ENCODE assay signal across 1 cellular context in the genomic region with DNA sequence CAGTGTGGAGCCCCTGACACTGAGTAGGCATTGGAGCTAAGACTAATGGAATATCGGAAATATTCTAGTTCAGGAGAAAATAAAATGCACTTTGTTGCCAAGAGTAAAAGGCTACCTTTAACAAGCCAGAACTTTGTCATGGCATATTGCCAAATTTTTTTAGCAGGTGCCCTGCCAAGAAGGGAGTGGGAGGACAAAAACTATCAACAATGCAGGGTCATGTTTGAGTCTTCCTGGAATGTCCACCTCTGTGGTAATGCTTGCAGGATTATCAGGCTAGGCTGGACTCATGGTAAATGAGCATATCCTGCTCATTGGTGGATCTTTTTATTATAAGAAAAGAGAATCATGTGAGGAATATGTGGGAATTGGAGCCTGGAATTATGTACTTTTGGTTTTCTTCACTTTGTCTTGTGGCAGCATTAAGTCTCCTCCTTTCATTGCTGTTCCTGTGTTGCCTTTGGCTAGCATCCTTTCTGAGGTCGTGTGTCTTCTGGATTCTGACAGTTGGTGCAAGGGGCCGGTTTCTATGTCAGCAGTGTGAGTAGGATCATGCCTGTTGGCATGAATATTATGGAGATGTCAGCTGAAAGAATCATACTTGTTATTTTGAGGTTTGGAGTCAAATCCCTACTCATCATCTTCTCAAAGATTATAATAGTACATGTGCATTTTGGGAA.
TF ChIP-seq lines count a peak whose summit lies in the region.

No MANE protein-coding gene starts in this region.

TF ChIP-seq in liver, 16 proteins besides CTCF, POLR2A, EP300 and RAD21 (continued from another document):
- TF ChIP-seq, protein P1, sequence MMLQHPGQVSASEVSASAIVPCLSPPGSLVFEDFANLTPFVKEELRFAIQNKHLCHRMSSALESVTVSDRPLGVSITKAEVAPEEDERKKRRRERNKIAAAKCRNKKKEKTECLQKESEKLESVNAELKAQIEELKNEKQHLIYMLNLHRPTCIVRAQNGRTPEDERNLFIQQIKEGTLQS (IDR thresholded peaks at IDR 0.05), result no peak
- TF ChIP-seq FOXA1 (IDR thresholded peaks at IDR 0.05) (peak; percentile 46), YY1 (IDR thresholded peaks at IDR 0.05) (peak; percentile 65), HNF4G (IDR thresholded peaks at IDR 0.05) (no peak), JUND (IDR thresholded peaks at IDR 0.05) (peak; percentile 39 to 60), MAX (IDR thresholded peaks at IDR 0.05) (peak; percentile 11), RXRA (IDR thresholded peaks at IDR 0.05) (peak; percentile 62 to 79), EGR1 (IDR thresholded peaks at IDR 0.05; ENCODE audit: low read depth in 2 of 2) (peak in 1 of 2 donors; percentile 54)
TF ChIP-seq in liver: peak in this region for 10.
